ENCODE assay signal across 9 cellular contexts in genomic region chr1:180230416-180230790, GRCh38. TPM values are rescaled to one million over a fixed set of nuclear protein-coding genes. Genes with fewer than 3 reads are reported as not detected.
A peak's percentile ranks its signal among the peaks of the same experiment; 100 is the strongest.
DNase-seq lines count a peak whose midpoint lies in the region; FAIRE-seq and TF ChIP-seq lines count a peak whose summit lies in the region.
"Had no signal": no experiment of that assay in that cellular context is flagged by ENCODE, and none has a peak within 500 bp of the region (broad histone marks: within the 10 kb centered on the region; RNA-seq: fewer than 3 reads in every experiment).

No MANE protein-coding gene starts in this region.

- CTCF ChIA-PET in H1 (lab: Charles Lee; ENCODE audit: partially characterized antibody): interaction anchor here (0.9 to 6.9 kb wide), 12 partner anchors 10 to 213 kb away, joined by 4 to 65 read pairs (median 6); no protein-coding TSS in a partner anchor

- no peak overlapping the region for H4K8ac ChIP-seq in H1 (ENCODE audit: extremely low read depth, insufficient read depth, low read length)

- peaks cover 0 to 13% of the 10 kb centered on the region in 2 experiments for H4K20me1 ChIP-seq in H1 (replicated peaks in 1 of 2; ENCODE audit: control insufficient read depth in 1 of 2, insufficient read depth in 2 of 2, low read length in 2 of 2)

- H3K4me1 ChIP-seq in H1 (replicated peaks in 1 of 4; ENCODE audit: control insufficient read depth in 3 of 4, insufficient read depth in 4 of 4, low read length in 3 of 4): peaks cover 13 to 33% (median 22%) of the 10 kb centered on the region in 4 experiments

- peaks cover 2% of the 10 kb centered on the region; the same call in 1 of the 2 replicates for H3K79me1 ChIP-seq in H1 (ENCODE audit: low read depth, low read length)

- no peak overlapping the region for H2AFZ ChIP-seq in H1 (ENCODE audit: low read length)

- peaks cover 6% of the 10 kb centered on the region for H3K4me1 Mint-ChIP-seq in progenitor cell of endocrine pancreas (ENCODE audit: low read depth)

- H3K9ac ChIP-seq in H1 (replicated peaks in 1 of 4; ENCODE audit: extremely low read depth in 1 of 4, low read depth in 3 of 4, low read length in 3 of 4): no peak overlapping the region

- FAIRE-seq in GM12891 (lab: Jason Lieb, UNC) (peak; percentile 45), H1 (lab: Jason Lieb, UNC) (no peak), HTR-8/SVneo (lab: Jason Lieb, UNC) (no peak)

- H3K23ac ChIP-seq in H1 (ENCODE audit: insufficient read length): no peak overlapping the region

- TF ChIP-seq POLR2A in GM12891 (IDR thresholded peaks at IDR 0.05; ENCODE audit: low read depth, low read length) (no peak), H1 (IDR thresholded peaks at IDR 0.05; ENCODE audit: control extremely low read depth in 1 of 2, low read depth in 2 of 2, low read length in 2 of 2) (no peak)

- H2BK5ac ChIP-seq in H1 (ENCODE audit: low read depth, low read length): peak overlapping the region; percentile 75; the same call in 1 of the 2 replicates

- peak overlapping the region; percentile 80 to 91 for H3K4me2 ChIP-seq in H1 (ENCODE audit: insufficient read depth in 1 of 2, low read depth in 2 of 2, low read length in 2 of 2)

- H3K56ac ChIP-seq in H1 (replicated peaks; ENCODE audit: insufficient read length, low read depth, low read length): no peak overlapping the region

- no peak overlapping the region for H3K27ac Mint-ChIP-seq in progenitor cell of endocrine pancreas

- no peak for TF ChIP-seq EP300 in H1 (IDR thresholded peaks at IDR 0.05; ENCODE audit: borderline replicate concordance in 1 of 2, low read depth in 2 of 2, low read length in 2 of 2)

- no peak for TF ChIP-seq RAD21 in H1 (IDR thresholded peaks at IDR 0.05 in 1 of 2, conservative IDR thresholded peaks at IDR 0.05 in 1 of 2; ENCODE audit: low read depth in 2 of 2, low read length in 2 of 2)

- H3K4me3 ChIP-seq in H1 (ENCODE audit: extremely low read depth in 1 of 4, insufficient read depth in 2 of 4, low read depth in 3 of 4, low read length in 4 of 4): peak overlapping the region; percentile 45 to 71 (median 62)

- 0 out of 2 replicates have a peak overlapping the region, but pooled peaks have one; percentile 48 for H2BK20ac ChIP-seq in H1 (ENCODE audit: low read length)

- no peaks in the 10 kb centered on the region for H3K79me2 ChIP-seq in H1 (ENCODE audit: control insufficient read depth in 1 of 2, insufficient read depth in 2 of 2, low read length in 2 of 2)

- peaks cover 0 to 4% of the 10 kb centered on the region in 2 experiments; a peak in 1 of 4 replicates for H3K9me3 ChIP-seq in H1 (ENCODE audit: insufficient read depth in 2 of 2, low read depth in 1 of 2, low read length in 1 of 2)

- H3K23me2 ChIP-seq in H1 (ENCODE audit: low read depth, low read length): peaks cover 35% of the 10 kb centered on the region; the same call in 1 of the 2 replicates

- H4K91ac ChIP-seq in H1 (replicated peaks; ENCODE audit: insufficient read length, low read length): no peak overlapping the region

- peaks cover 44 to 76% (median 65%) of the 10 kb centered on the region in 4 experiments for H3K27me3 ChIP-seq in H1 (replicated peaks in 1 of 4; ENCODE audit: control insufficient read depth in 3 of 4, extremely low read depth in 1 of 4, insufficient read depth in 3 of 4, low read length in 3 of 4)

- POLR2A ChIA-PET in H1 (lab: Charles Lee; ENCODE audit: partially characterized antibody): interaction anchor here (1.0 to 3.9 kb wide), 9 partner anchors 8 to 42 kb away, joined by 3 to 29 read pairs (median 7); no protein-coding TSS in a partner anchor

- peak overlapping the region; percentile 60 for H3K4me3 Mint-ChIP-seq in progenitor cell of endocrine pancreas (ENCODE audit: low read depth)

- no peak overlapping the region for H2AK5ac ChIP-seq in H1 (ENCODE audit: low read depth, low read length)

- TF ChIP-seq CTCF in H1 (IDR thresholded peaks at IDR 0.05; ENCODE audit: control extremely low read depth in 1 of 3, insufficient read depth in 1 of 3, low read depth in 1 of 3, low read length in 3 of 3) (no peak), progenitor cell of endocrine pancreas (IDR thresholded peaks at IDR 0.05; ENCODE audit: unreplicated experiment) (no peak)

- H3K4ac ChIP-seq in H1 (replicated peaks; ENCODE audit: insufficient read length, low read depth, low read length): no peak overlapping the region

- no peak overlapping the region for H3K14ac ChIP-seq in H1 (ENCODE audit: insufficient read length)

- H3K9me3 Mint-ChIP-seq in progenitor cell of endocrine pancreas (ENCODE audit: low read depth): no peaks in the 10 kb centered on the region

- no peak overlapping the region; the same call in 1 of the 2 replicates for H2BK15ac ChIP-seq in H1 (ENCODE audit: low read length)

- peaks cover 88% of the 10 kb centered on the region for H3K27me3 Mint-ChIP-seq in progenitor cell of endocrine pancreas

- H4K5ac ChIP-seq in H1 (ENCODE audit: insufficient read length, low read depth, low read length): no peak overlapping the region

- 1% methylated on average over 25 of the region's 28 CpGs; no CpG with 5 or more reads in 1 of the 2 experiments for WGBS in H1 (ENCODE audit: extremely low coverage in 1 of 2, insufficient coverage in 1 of 2, insufficient read length in 1 of 2, insufficient replicate concordance in 2 of 2, low coverage in 1 of 2, low lambda C conversion rate in 2 of 2, missing lambda C conversion rate in 1 of 2), 2 experiments

- DNase-seq in GM12891 (ENCODE audit: insufficient read length, low spot score): no peak
- DNase-seq in NCI-H69 (lab: John Stamatoyannopoulos, UW): peak; percentile 67
- DNase-seq in H1 (ENCODE audit: low read depth in 1 of 2, low spot score in 2 of 2): no peak
- no peak for DNase-seq in progenitor cell of endocrine pancreas (ENCODE audit: low spot score, unreplicated experiment)
- DNase-seq in HTR-8/SVneo (ENCODE audit: insufficient read length, low spot score): no peak
- no peak for DNase-seq in NCI-H226
- DNase-seq in amniotic stem cell (lab: John Stamatoyannopoulos, UW): no peak
- no peak for DNase-seq in cerebellar cortex (ENCODE audit: low spot score)

- no peak overlapping the region for H2BK120ac ChIP-seq in H1 (replicated peaks; ENCODE audit: low read depth, low read length)

- 0 out of 2 replicates have a peak overlapping the region, but pooled peaks have one; percentile 75 for H2BK12ac ChIP-seq in H1 (ENCODE audit: low read depth, low read length)

- peak overlapping the region; percentile 55 for H3K18ac ChIP-seq in H1 (ENCODE audit: extremely low read depth, low read length)

- H3K36me3 ChIP-seq in H1 (ENCODE audit: control insufficient read depth in 2 of 4, insufficient read depth in 4 of 4, low read length in 3 of 4): no peaks in the 10 kb centered on the region; a peak in 1 of 8 replicates

- H3K36me3 Mint-ChIP-seq in progenitor cell of endocrine pancreas (ENCODE audit: insufficient read depth): no peaks in the 10 kb centered on the region

- no peak overlapping the region for H3K27ac ChIP-seq in H1 (ENCODE audit: low read depth, low read length)

TF ChIP-seq in GM12891, 5 proteins besides CTCF, POLR2A, EP300 and RAD21:
- TF ChIP-seq TAF1 (IDR thresholded peaks at IDR 0.05; ENCODE audit: low read depth, low read length) (no peak), SPI1 (IDR thresholded peaks at IDR 0.05; ENCODE audit: low read depth, low read length) (no peak), PAX5 (IDR thresholded peaks at IDR 0.05; ENCODE audit: insufficient read depth, low read length, severe bottlenecking) (no peak), POU2F2 (IDR thresholded peaks at IDR 0.05; ENCODE audit: low read depth, low read length) (no peak), POLR2AphosphoS5 (IDR thresholded peaks at IDR 0.05; ENCODE audit: low read depth, low read length) (no peak)

TF ChIP-seq in H1, 55 proteins besides CTCF, POLR2A, EP300 and RAD21:
- TF ChIP-seq CREB1 (IDR thresholded peaks at IDR 0.05) (no peak), RBBP5 (IDR thresholded peaks at IDR 0.05; ENCODE audit: borderline replicate concordance, low read depth, low read length) (peak; percentile 12; the same call in 1 of the 2 replicates), KDM4A (IDR thresholded peaks at IDR 0.05; ENCODE audit: low read depth, low read length, severe bottlenecking) (peak; percentile 79)

RNA-seq across cellular contexts. Expression of gene LHX4, which starts 0.3 kb away (rescaled TPM):
- polyA plus RNA-seq in GM12891 (2012; ENCODE audit: low read depth, missing spikeins): 0.64 TPM
- total RNA-seq in H1 (2021; fragmentation: NEBNext Ultra II Directional; extraction: Animal tissue kit (Norgen Biotek cat#: 25700)): 4.9 and 5.7 TPM in 2 replicates
- 0.80 and 0.85 TPM in 2 replicates for polyA plus RNA-seq in H1 (2011; rRNA removed)
- polyA plus RNA-seq in H1 (2011; cell fraction: cytosol; rRNA removed): 1.6 TPM
- 3.3 TPM for polyA plus RNA-seq in H1 (2011; cell fraction: nucleus; rRNA removed)
- 1.7 to 3.9 TPM (median 2.8 TPM) in 4 replicates for polyA plus RNA-seq in H1 (2012, experiment 1 of 2)
- 1.1 TPM for polyA plus RNA-seq in H1 (2012, experiment 2 of 2)
- 1.1 TPM for polyA plus RNA-seq in H1 (2013, experiment 1 of 2)
- polyA plus RNA-seq in H1 (2013, experiment 2 of 2): 0.96 TPM
- polyA minus RNA-seq in H1 (2011; rRNA and poly(A)+ RNA removed): 2.1 and 3.0 TPM in 2 replicates
- 2.3 TPM for polyA minus RNA-seq in H1 (2011; cell fraction: cytosol; rRNA and poly(A)+ RNA removed)
- polyA minus RNA-seq in H1 (2011; cell fraction: nucleus; rRNA and poly(A)+ RNA removed): 3.0 TPM
- total RNA-seq in progenitor cell of endocrine pancreas: 0.55 and 0.62 TPM in 2 replicates
- total RNA-seq: T-helper 2 cell treated with Interferon-gamma antibody and Interleukin-4, amounts not matched to agents 100 ng/mL and 5 ng/mL, for 36 hours had no signal
